8 cellular contexts compared by ENCODE assay signal in genomic region chr18:5251117-5251516, GRCh38. TPM values are rescaled to one million over a fixed set of nuclear protein-coding genes. Genes with fewer than 3 reads are reported as not detected.
"Had no signal": no experiment of that assay in that cellular context is flagged by ENCODE, and none has a peak within 500 bp of the region (broad histone marks: within the 10 kb centered on the region; RNA-seq: fewer than 3 reads in every experiment).

No MANE protein-coding gene starts in this region.

- H3K4me2 ChIP-seq: GM23338 had no signal

- H3K4me3 ChIP-seq: GM23338 had no signal

- DNase-seq: H9, KG1 had no signal

- H2AFZ ChIP-seq: GM23338 had no signal

- ATAC-seq: GM23338 had no signal

- FAIRE-seq: H1, H54, HTR-8/SVneo had no signal

RNA-seq across cellular contexts. Expression of gene AKAIN1, which starts 54.1 kb away (rescaled TPM):
- total RNA-seq: GM23338, H1, H9, HT-29 had no signal
- polyA plus RNA-seq: GM23338, H1, IgD-negative memory B cell had no signal
